ENCODE assay signal across 27 cellular contexts in genomic region chr3:23549148-23549910, GRCh38.
"Had no signal": no experiment of that assay in that cellular context is flagged by ENCODE, and none has a peak within 500 bp of the region (broad histone marks: within the 10 kb centered on the region; RNA-seq: fewer than 3 reads in every experiment).

No MANE protein-coding gene starts in this region.

- H3K27ac Mint-ChIP-seq: activated naive CD4-positive, alpha-beta T cell treated with anti-CD3 and anti-CD28 coated beads for 36 hours; activated naive CD8-positive, alpha-beta T cell treated with anti-CD3 and anti-CD28 coated beads, Interleukin-2, amount 10 ng/mL, durations not matched to agents 7 days and 5 days; activated T-helper 2 cell treated with anti-CD3 and anti-CD28 coated beads, Interferon-gamma antibody, Interleukin-2, Interleukin-4, amounts not matched to agents 10 μg/mL and 5 μg/mL and 100 μg/mL, durations not matched to agents 14 hours and 24 hours and 36 hours; naive thymus-derived CD4-positive, alpha-beta T cell; stimulated activated naive B cell treated with anti-CD40 and anti-IgM and Interleukin-4, amounts not matched to agents 10 μg/mL and 1 μg/mL and 100 μg/mL, for 72 hours had no signal

- H3K9me3 Mint-ChIP-seq: activated naive CD4-positive, alpha-beta T cell treated with anti-CD3 and anti-CD28 coated beads for 36 hours; activated T-cell treated with anti-CD3 and anti-CD28 coated beads, Interleukin-2, amount 50 U/mL, for 4 hours; activated T-helper 2 cell treated with anti-CD3 and anti-CD28 coated beads, Interferon-gamma antibody, Interleukin-2, Interleukin-4, amounts not matched to agents 10 μg/mL and 5 μg/mL and 100 μg/mL, durations not matched to agents 14 hours and 24 hours and 36 hours; naive thymus-derived CD4-positive, alpha-beta T cell; stimulated activated naive B cell treated with anti-CD40 and anti-IgM and Interleukin-4, amounts not matched to agents 10 μg/mL and 1 μg/mL and 100 μg/mL, for 72 hours had no signal

- H3K4me3 Mint-ChIP-seq: activated naive CD4-positive, alpha-beta T cell treated with anti-CD3 and anti-CD28 coated beads for 36 hours; activated naive CD8-positive, alpha-beta T cell treated with anti-CD3 and anti-CD28 coated beads, Interleukin-2, amount 10 ng/mL, durations not matched to agents 7 days and 5 days; activated T-cell treated with anti-CD3 and anti-CD28 coated beads, Interleukin-2, amount 50 U/mL, for 4 hours; naive thymus-derived CD4-positive, alpha-beta T cell; neural crest cell; stimulated activated naive B cell treated with anti-CD40 and anti-IgM and Interleukin-4, amounts not matched to agents 10 μg/mL and 1 μg/mL and 100 μg/mL, for 72 hours had no signal

- H3K27me3 ChIP-seq: cardiac muscle cell, gastroesophageal sphincter, right lobe of liver, upper lobe of right lung had no signal

- H3K27me3 Mint-ChIP-seq: activated naive CD8-positive, alpha-beta T cell treated with anti-CD3 and anti-CD28 coated beads, Interleukin-2, amount 10 ng/mL, durations not matched to agents 7 days and 5 days; naive thymus-derived CD4-positive, alpha-beta T cell; stimulated activated naive B cell treated with anti-CD40 and anti-IgM and Interleukin-4, amounts not matched to agents 10 μg/mL and 1 μg/mL and 100 μg/mL, for 72 hours had no signal

- H3K4me3 ChIP-seq: cardiac muscle cell, gastroesophageal sphincter, lower lobe of right lung, right lobe of liver, skin epidermis, thoracic aorta, upper lobe of right lung had no signal

- H3K9me3 ChIP-seq: gastroesophageal sphincter, lower lobe of right lung, right lobe of liver, SK-N-SH, thoracic aorta, upper lobe of right lung had no signal

- H3K4me1 ChIP-seq: gastroesophageal sphincter, lower lobe of right lung, right lobe of liver, upper lobe of right lung had no signal

- H3K4me2 ChIP-seq: SK-N-SH had no signal

- ATAC-seq: activated T-cell treated with anti-CD3 and anti-CD28 coated beads, Interleukin-2, amount 50 U/mL, for 4 hours; gastroesophageal sphincter; lower lobe of right lung; naive thymus-derived CD4-positive, alpha-beta T cell; right lobe of liver; upper lobe of right lung had no signal

- DNase-seq: activated CD4-positive, alpha-beta T cell treated with anti-CD3 and anti-CD28 coated beads for 1 hour; activated CD4-positive, alpha-beta T cell treated with anti-CD3 and anti-CD28 coated beads, Interleukin-2, amount 50 U/mL, for 4 hours; activated CD8-positive, alpha-beta memory T cell treated with anti-CD3 and anti-CD28 coated beads for 24 hours; activated CD8-positive, alpha-beta memory T cell treated with anti-CD3 and anti-CD28 coated beads, Interleukin-2, amount 50 U/mL, for 4 hours; activated naive CD4-positive, alpha-beta T cell treated with anti-CD3 and anti-CD28 coated beads for 36 hours; activated naive CD8-positive, alpha-beta T cell treated with anti-CD3 and anti-CD28 coated beads, Interleukin-2, amount 10 ng/mL, durations not matched to agents 7 days and 5 days; activated T-cell treated with anti-CD3 and anti-CD28 coated beads, Interleukin-2, amount 50 U/mL, for 4 hours; amniotic stem cell; cortex of kidney; erythroblast; head of caudate nucleus; islet precursor cell; lower lobe of right lung; naive thymus-derived CD4-positive, alpha-beta T cell; occipital lobe; right lobe of liver; SK-N-SH; stimulated activated CD4-positive, alpha-beta T cell treated with anti-CD3 and anti-CD28 coated beads, Interleukin-15, amount 100 ng/mL, for 24 hours; stimulated activated CD8-positive, alpha-beta memory T cell treated with anti-CD3 and anti-CD28 coated beads, Interleukin-4, amount 100 ng/mL, for 48 hours; stimulated activated naive B cell treated with anti-CD40 and anti-IgM and Interleukin-4, amounts not matched to agents 10 μg/mL and 1 μg/mL and 100 μg/mL, for 72 hours; upper lobe of right lung had no signal

- H3K36me3 ChIP-seq: cardiac muscle cell, gastroesophageal sphincter, lower lobe of right lung, right lobe of liver, thoracic aorta, upper lobe of right lung had no signal

- H3K4me1 Mint-ChIP-seq: activated naive CD8-positive, alpha-beta T cell treated with anti-CD3 and anti-CD28 coated beads, Interleukin-2, amount 10 ng/mL, durations not matched to agents 7 days and 5 days; naive thymus-derived CD4-positive, alpha-beta T cell; neural crest cell had no signal

- H3K27ac ChIP-seq: cardiac muscle cell, gastroesophageal sphincter, lower lobe of right lung, right lobe of liver, skin epidermis, thoracic aorta, upper lobe of right lung had no signal
